ENCODE assay signal across 1 cellular context in genomic region chr15:98906712-98907083, GRCh38.
TF ChIP-seq lines count a peak whose summit lies in the region.

No MANE protein-coding gene starts in this region.

TF ChIP-seq in SK-N-SH, 30 proteins besides CTCF, POLR2A, EP300 and RAD21 (continued from another document):
- no peak for TF ChIP-seq USF1 (IDR thresholded peaks at IDR 0.05; ENCODE audit: borderline replicate concordance, low read depth)
